8 cellular contexts compared by ENCODE assay signal in the genomic region with DNA sequence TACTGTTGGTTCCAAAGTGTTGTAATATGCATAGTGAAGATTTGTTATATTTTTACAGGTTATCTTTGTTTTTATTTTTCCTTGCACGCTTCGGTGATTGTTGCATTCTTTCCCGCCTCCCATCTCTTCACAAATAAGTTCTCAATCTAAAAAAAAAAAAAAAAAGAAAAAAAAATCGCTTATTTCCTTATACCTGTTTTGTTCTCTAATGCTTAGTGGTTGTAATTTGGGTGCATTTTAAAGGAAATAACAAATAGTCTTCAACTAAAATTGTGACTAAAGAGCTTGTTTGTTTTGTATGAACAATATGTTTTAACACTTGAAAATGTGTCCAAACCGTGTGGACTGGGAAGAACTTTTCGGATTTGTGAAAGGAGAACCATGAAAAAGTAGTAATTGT. TPM values are rescaled to one million over a fixed set of nuclear protein-coding genes. Genes with fewer than 3 reads are reported as not detected.
A peak's percentile ranks its signal among the peaks of the same experiment; 100 is the strongest.
DNase-seq lines count a peak whose midpoint lies in the region; ATAC-seq, FAIRE-seq and TF ChIP-seq lines count a peak whose summit lies in the region.

No MANE protein-coding gene starts in this region.

- peaks cover 10 to 19% of the 10 kb centered on the region in 2 donors for H3K36me3 Mint-ChIP-seq in activated T-cell treated with anti-CD3 and anti-CD28 coated beads, Interleukin-2, amount 50 U/mL, for 72 hours (ENCODE audit: insufficient read depth in 2 of 2)

- H3K79me2 ChIP-seq in HepG2 (ENCODE audit: insufficient read depth, low read length), result peaks cover 61% of the 10 kb centered on the region

- BruUV-seq in HepG2 (replicated peaks; lab: Mats Ljungman, UMichigan), result TSS peak; percentile 53

- TF ChIP-seq EP300 in HepG2 (IDR thresholded peaks at IDR 0.05; ENCODE audit: low read depth in 2 of 2, low read length in 2 of 2), result no peak
- no peak for TF ChIP-seq EP300 in HepG2 (CRISPR knock-in tag; IDR thresholded peaks at IDR 0.05; ENCODE audit: borderline replicate concordance)

- no peak for TF ChIP-seq RAD21 in HepG2 (CRISPR knock-in tag; IDR thresholded peaks at IDR 0.05)

- intact Hi-C loops in adrenal gland (cut with DNase I) (no loop called here), HepG2 (cut with micrococcal nuclease; ENCODE audit: unreplicated experiment) (no loop called here), tibial artery (cut with DNase I; ENCODE audit: low total_unique reads) (loop anchor here (10.0 kb wide), 1 partner anchor 174 kb away; no protein-coding TSS in a partner anchor)

- in situ Hi-C loops in HepG2 (cut with HindIII; ENCODE audit: extremely low pct_ligation_motif_present, low pct_unique_long_range_greater_than_20kb), result no loop called here

- POLR2A ChIA-PET in HepG2 (lab: Yijun Ruan, JAX), result interaction anchor here (1.4 kb wide), 1 partner anchor 1340 kb away, joined by 5 read pairs; a partner anchor contains a TSS

- peak overlapping the region; percentile 93 to 94 for H3K4me3 Mint-ChIP-seq in activated T-cell treated with anti-CD3 and anti-CD28 coated beads, Interleukin-2, amount 50 U/mL, for 72 hours

- H3K27ac Mint-ChIP-seq in activated T-cell treated with anti-CD3 and anti-CD28 coated beads, Interleukin-2, amount 50 U/mL, for 72 hours, result peak overlapping the region; percentile 99

- H3K4me1 ChIP-seq in adrenal gland (replicated peaks in 1 of 2) (peaks cover 11 to 56% of the 10 kb centered on the region in 2 donors), HepG2 (ENCODE audit: insufficient read depth, low read length) (peaks cover 52% of the 10 kb centered on the region), tibial artery (peaks cover 0 to 61% (median 33%) of the 10 kb centered on the region in 4 donors)

- TF ChIP-seq CTCF in adrenal gland (IDR thresholded peaks at IDR 0.05), result no peak
- TF ChIP-seq CTCF in HepG2 (CRISPR knock-in tag; IDR thresholded peaks at IDR 0.05), result no peak
- TF ChIP-seq CTCF in tibial artery (IDR thresholded peaks at IDR 0.05), result no peak
- no peak for TF ChIP-seq CTCF in GM20000 (IDR thresholded peaks at IDR 0.05; ENCODE audit: extremely low read depth, missing control alignments)

- no peaks in the 10 kb centered on the region for H3K36me3 ChIP-seq in adrenal gland (replicated peaks in 1 of 2)
- H3K36me3 ChIP-seq in HepG2 (replicated peaks in 1 of 2; ENCODE audit: control insufficient read depth in 1 of 2, insufficient read depth in 2 of 2, low read length in 2 of 2), result no peaks in the 10 kb centered on the region; a peak in 1 of 5 replicates
- H3K36me3 ChIP-seq in tibial artery, result no peaks in the 10 kb centered on the region

- no peak for FAIRE-seq in HepG2 (lab: Jason Lieb, UNC)

- peaks cover 62% of the 10 kb centered on the region for H3K4me1 Mint-ChIP-seq in activated T-cell treated with anti-CD3 and anti-CD28 coated beads, Interleukin-2, amount 50 U/mL, for 72 hours (ENCODE audit: low read depth)

- no peaks in the 10 kb centered on the region for H3K9me3 ChIP-seq in adrenal gland (replicated peaks in 1 of 3)
- H3K9me3 ChIP-seq in HepG2 (ENCODE audit: low read length), result 0 out of 2 replicates have a peak, but pooled peaks cover 6% of the 10 kb centered on the region
- no peaks in the 10 kb centered on the region for H3K9me3 ChIP-seq in tibial artery

- no peak for DNase-seq in activated T-cell treated with anti-CD3 and anti-CD28 coated beads, Interleukin-2, amount 50 U/mL, for 72 hours
- no peak for DNase-seq in activated T-cell treated with anti-CD3 and anti-CD28 coated beads, Interleukin-2, amount 50 U/mL, for 1 hour
- DNase-seq in adrenal gland, result no peak
- DNase-seq in HepG2 (ENCODE audit: low spot score), result no peak
- DNase-seq in tibial artery, result no peak
- DNase-seq in GM20000 (ENCODE audit: low spot score), result no peak
- no peak for DNase-seq in stimulated activated CD4-positive, alpha-beta T cell treated with anti-CD3 and anti-CD28 coated beads, Interleukin-12 subunit alpha, Interleukin-12 subunit beta, amount 100 ng/mL, for 4 hours
- no peak for DNase-seq in NOMO-1 (lab: John Stamatoyannopoulos, UW; ENCODE audit: unreplicated experiment in 2 of 2)

- no peaks in the 10 kb centered on the region for H3K9me3 Mint-ChIP-seq in activated T-cell treated with anti-CD3 and anti-CD28 coated beads, Interleukin-2, amount 50 U/mL, for 72 hours

- peak overlapping the region; percentile 97 for H3K9ac ChIP-seq in HepG2 (ENCODE audit: insufficient read depth, low read depth, low read length)

- no peaks in the 10 kb centered on the region for H3K27me3 Mint-ChIP-seq in activated T-cell treated with anti-CD3 and anti-CD28 coated beads, Interleukin-2, amount 50 U/mL, for 72 hours (ENCODE audit: low read depth)

- CTCF ChIA-PET in HepG2 (lab: Yijun Ruan, JAX; ENCODE audit: low intra/inter-chr PET ratio, low total read pairs), result no interaction called here

- no peak overlapping the region for H2AFZ ChIP-seq in HepG2 (ENCODE audit: low read length)

- no peak for ATAC-seq in activated T-cell treated with anti-CD3 and anti-CD28 coated beads, Interleukin-2, amount 50 U/mL, for 72 hours (replicated peaks in 1 of 2)
- ATAC-seq in HepG2, result no peak

- peak overlapping the region; percentile 89 to 99 (median 93) for H3K27ac ChIP-seq in adrenal gland
- H3K27ac ChIP-seq in HepG2 (ENCODE audit: extremely low read length, insufficient read depth, low read length), result peak overlapping the region; percentile 96
- peak overlapping the region; percentile 95 to 97 for H3K27ac ChIP-seq in tibial artery

- no peak for TF ChIP-seq POLR2A in adrenal gland (IDR thresholded peaks at IDR 0.05)
- TF ChIP-seq POLR2A in HepG2 (IDR thresholded peaks at IDR 0.05; ENCODE audit: insufficient read depth in 1 of 2, low read depth in 2 of 2, low read length in 2 of 2), result no peak

- WGBS in adrenal gland, 4 donors, result 3 to 6% (median 4%) methylated on average over 6 of the region's 6 CpGs
- 2% methylated on average over 6 of the region's 6 CpGs for WGBS in HepG2 (ENCODE audit: low lambda C conversion rate)

- H3K27me3 ChIP-seq in adrenal gland (no peaks in the 10 kb centered on the region), HepG2 (ENCODE audit: control insufficient read depth in 1 of 2, insufficient read depth in 2 of 2, low read length in 2 of 2) (no peaks in the 10 kb centered on the region; a peak in 1 of 5 replicates), tibial artery (no peaks in the 10 kb centered on the region)

- H4K20me1 ChIP-seq in HepG2 (ENCODE audit: insufficient read depth, low read length), result peaks cover 42% of the 10 kb centered on the region

- H3K4me3 ChIP-seq in adrenal gland (peak overlapping the region in 1 of 4 donors; percentile 93), HepG2 (replicated peaks in 1 of 3; ENCODE audit: insufficient read depth in 1 of 3, low read depth in 2 of 3, low read length in 3 of 3) (peak overlapping the region; percentile 89 to 96 (median 95)), tibial artery (peak overlapping the region; percentile 64 to 87)

- peak overlapping the region; percentile 79 for H3K4me2 ChIP-seq in HepG2 (ENCODE audit: low read depth, low read length)

TF ChIP-seq in HepG2, 621 proteins besides CTCF, POLR2A, EP300 and RAD21 (continues in another document):
- TF ChIP-seq, protein P1, sequence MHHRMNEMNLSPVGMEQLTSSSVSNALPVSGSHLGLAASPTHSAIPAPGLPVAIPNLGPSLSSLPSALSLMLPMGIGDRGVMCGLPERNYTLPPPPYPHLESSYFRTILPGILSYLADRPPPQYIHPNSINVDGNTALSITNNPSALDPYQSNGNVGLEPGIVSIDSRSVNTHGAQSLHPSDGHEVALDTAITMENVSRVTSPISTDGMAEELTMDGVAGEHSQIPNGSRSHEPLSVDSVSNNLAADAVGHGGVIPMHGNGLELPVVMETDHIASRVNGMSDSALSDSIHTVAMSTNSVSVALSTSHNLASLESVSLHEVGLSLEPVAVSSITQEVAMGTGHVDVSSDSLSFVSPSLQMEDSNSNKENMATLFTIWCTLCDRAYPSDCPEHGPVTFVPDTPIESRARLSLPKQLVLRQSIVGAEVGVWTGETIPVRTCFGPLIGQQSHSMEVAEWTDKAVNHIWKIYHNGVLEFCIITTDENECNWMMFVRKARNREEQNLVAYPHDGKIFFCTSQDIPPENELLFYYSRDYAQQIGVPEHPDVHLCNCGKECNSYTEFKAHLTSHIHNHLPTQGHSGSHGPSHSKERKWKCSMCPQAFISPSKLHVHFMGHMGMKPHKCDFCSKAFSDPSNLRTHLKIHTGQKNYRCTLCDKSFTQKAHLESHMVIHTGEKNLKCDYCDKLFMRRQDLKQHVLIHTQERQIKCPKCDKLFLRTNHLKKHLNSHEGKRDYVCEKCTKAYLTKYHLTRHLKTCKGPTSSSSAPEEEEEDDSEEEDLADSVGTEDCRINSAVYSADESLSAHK (CRISPR knock-in tag; IDR thresholded peaks at IDR 0.05; ENCODE audit: borderline replicate concordance), result no peak
- no peak for TF ChIP-seq ATRX (CRISPR knock-in tag; IDR thresholded peaks at IDR 0.05; ENCODE audit: borderline replicate concordance)
- no peak for TF ChIP-seq ZSCAN29 (CRISPR knock-in tag; conservative IDR thresholded peaks at IDR 0.05)

RNA-seq across cellular contexts. Expression of a gene that starts 1.5 kb away (rescaled TPM):
- total RNA-seq in activated T-cell treated with anti-CD3 and anti-CD28 coated beads, Interleukin-2, amount 50 U/mL, for 72 hours, result 100 to 1,000 TPM; 134 to 141 TPM
- total RNA-seq in adrenal gland, result 100 to 1,000 TPM in 4 of 8 donors, 10 to 100 TPM in 4; 39.4 to 162 (median 107) TPM
- polyA plus RNA-seq in adrenal gland, result 10 to 100 TPM; 13.3 to 80.5 (median 16.2) TPM
- 138 and 241 TPM in 2 replicates for total RNA-seq in HepG2 (2016; rRNA removed; fragmentation: Illumina TruSeq; extraction: Trizol)
- 6.2 and 6.5 TPM in 2 replicates for total RNA-seq in HepG2 (2016; cell fraction: cytosol; rRNA removed; fragmentation: Illumina TruSeq; extraction: Trizol; ENCODE audit: low read depth)
- total RNA-seq in HepG2 (2016; cell fraction: insoluble cytoplasmic fraction; rRNA removed; fragmentation: Illumina TruSeq; extraction: Trizol), result 141 and 235 TPM in 2 replicates
- total RNA-seq in HepG2 (2016; cell fraction: membrane; rRNA removed; fragmentation: Illumina TruSeq; extraction: Trizol), result 43.2 and 45.5 TPM in 2 replicates
- total RNA-seq in HepG2 (2016; cell fraction: nucleus; rRNA removed; fragmentation: Illumina TruSeq; extraction: Trizol), result 120 and 125 TPM in 2 replicates
- polyA plus RNA-seq in HepG2 (2011; rRNA removed), result 39.2 and 56.2 TPM in 2 replicates
- 13.0 and 22.8 TPM in 2 replicates for polyA plus RNA-seq in HepG2 (2011; cell fraction: cytosol; rRNA removed)
- polyA plus RNA-seq in HepG2 (2011; cell fraction: nucleus; rRNA removed), result 25.8 and 28.3 TPM in 2 replicates
- polyA plus RNA-seq in HepG2 (2012), result 44.9 and 55.6 TPM in 2 replicates
- polyA plus RNA-seq in HepG2 (2016; cell fraction: cytosol; fragmentation: Illumina TruSeq; extraction: Trizol; ENCODE audit: low read depth), result 2.3 and 3.2 TPM in 2 replicates
- polyA plus RNA-seq in HepG2 (2016; cell fraction: insoluble cytoplasmic fraction; fragmentation: Illumina TruSeq; extraction: Trizol; ENCODE audit: low read depth), result 90.7 and 101 TPM in 2 replicates
- 8.6 and 11.2 TPM in 2 replicates for polyA plus RNA-seq in HepG2 (2016; cell fraction: membrane; fragmentation: Illumina TruSeq; extraction: Trizol; ENCODE audit: low read depth)
- polyA plus RNA-seq in HepG2 (2016; cell fraction: nucleus; fragmentation: Illumina TruSeq; extraction: Trizol; ENCODE audit: insufficient read depth, low read depth), result 71.6 and 74.8 TPM in 2 replicates
- polyA minus RNA-seq in HepG2 (2011; rRNA and poly(A)+ RNA removed; ENCODE audit: low replicate concordance), result 52.6 and 81.8 TPM in 2 replicates
- polyA minus RNA-seq in HepG2 (2011; cell fraction: cytosol; rRNA and poly(A)+ RNA removed), result 51.5 and 58.3 TPM in 2 replicates
- 143 and 156 TPM in 2 replicates for polyA minus RNA-seq in HepG2 (2011; cell fraction: nucleus; rRNA and poly(A)+ RNA removed)
